In genomic region chr11:45777127-45777969, GRCh38 we compare ENCODE assay signal across 19 cellular contexts.
"Had no signal": no experiment of that assay in that cellular context is flagged by ENCODE, and none has a peak within 500 bp of the region (broad histone marks: within the 10 kb centered on the region; RNA-seq: fewer than 3 reads in every experiment).

No MANE protein-coding gene starts in this region.

- H3K36me3 ChIP-seq: sigmoid colon, thyroid gland, vagina had no signal

- H3K4me3 Mint-ChIP-seq: activated CD4-positive, alpha-beta memory T cell treated with anti-CD3 and anti-CD28 coated beads, Interleukin-2, amount 10 ng/mL, durations not matched to agents 7 days and 5 days; central memory CD8-positive, alpha-beta T cell; dendritic cell treated with granulocyte-macrophage colony-stimulating factor and Interleukin-4, amounts not matched to agents 40 ng/mL and 50 ng/mL, for 4 days; memory B cell; nephron; stimulated activated naive CD8-positive, alpha-beta T cell treated with anti-CD3 and anti-CD28 coated beads, Interleukin-15, Interleukin-2, amounts not matched to agents 100 ng/mL and 50 ng/mL, for 24 hours had no signal

- H3K9me3 ChIP-seq: psoas muscle, sigmoid colon, thyroid gland, vagina had no signal

- H3K4me3 ChIP-seq: psoas muscle, sigmoid colon, thyroid gland, vagina had no signal

- H3K9me3 Mint-ChIP-seq: activated CD4-positive, alpha-beta memory T cell treated with anti-CD3 and anti-CD28 coated beads, Interleukin-2, amount 10 ng/mL, durations not matched to agents 7 days and 5 days; central memory CD8-positive, alpha-beta T cell; dendritic cell treated with granulocyte-macrophage colony-stimulating factor and Interleukin-4, amounts not matched to agents 40 ng/mL and 50 ng/mL, for 4 days; stimulated activated naive CD8-positive, alpha-beta T cell treated with anti-CD3 and anti-CD28 coated beads, Interleukin-15, Interleukin-2, amounts not matched to agents 100 ng/mL and 50 ng/mL, for 24 hours had no signal

- H3K4me1 ChIP-seq: vagina had no signal

- H3K27ac Mint-ChIP-seq: activated CD4-positive, alpha-beta memory T cell treated with anti-CD3 and anti-CD28 coated beads, Interleukin-2, amount 10 ng/mL, durations not matched to agents 7 days and 5 days; dendritic cell treated with granulocyte-macrophage colony-stimulating factor and Interleukin-4, amounts not matched to agents 40 ng/mL and 50 ng/mL, for 4 days; memory B cell; nephron; stimulated activated naive CD8-positive, alpha-beta T cell treated with anti-CD3 and anti-CD28 coated beads, Interleukin-15, Interleukin-2, amounts not matched to agents 100 ng/mL and 50 ng/mL, for 24 hours had no signal

- H3K4me1 Mint-ChIP-seq: memory B cell, nephron had no signal

- ATAC-seq: psoas muscle had no signal

- H3K27ac ChIP-seq: psoas muscle, sigmoid colon, thyroid gland, vagina had no signal

- FAIRE-seq: islet of Langerhans had no signal

- H3K36me3 Mint-ChIP-seq: memory B cell had no signal

- DNase-seq: activated CD4-positive, alpha-beta memory T cell treated with anti-CD3 and anti-CD28 coated beads, Interleukin-2, amount 10 ng/mL, durations not matched to agents 7 days and 5 days; activated CD4-positive, alpha-beta T cell treated with anti-CD3 and anti-CD28 coated beads for 1 hour; activated CD8-positive, alpha-beta memory T cell treated with anti-CD3 and anti-CD28 coated beads, Interleukin-2, amount 50 U/mL, for 48 hours; foreskin melanocyte; head of caudate nucleus; occipital lobe; psoas muscle; sigmoid colon; stimulated activated CD4-positive, alpha-beta T cell treated with anti-CD3 and anti-CD28 coated beads, Interleukin-2, amount 100 ng/mL, for 48 hours; stimulated activated CD8-positive, alpha-beta memory T cell treated with anti-CD3 and anti-CD28 coated beads, Interleukin-4, amount 100 ng/mL, for 48 hours; T-helper 9 cell; thyroid gland had no signal

- H3K27me3 ChIP-seq: sigmoid colon, thyroid gland, vagina had no signal
